Comparison of ENCODE assay signal across 16 cellular contexts in the genomic region with DNA sequence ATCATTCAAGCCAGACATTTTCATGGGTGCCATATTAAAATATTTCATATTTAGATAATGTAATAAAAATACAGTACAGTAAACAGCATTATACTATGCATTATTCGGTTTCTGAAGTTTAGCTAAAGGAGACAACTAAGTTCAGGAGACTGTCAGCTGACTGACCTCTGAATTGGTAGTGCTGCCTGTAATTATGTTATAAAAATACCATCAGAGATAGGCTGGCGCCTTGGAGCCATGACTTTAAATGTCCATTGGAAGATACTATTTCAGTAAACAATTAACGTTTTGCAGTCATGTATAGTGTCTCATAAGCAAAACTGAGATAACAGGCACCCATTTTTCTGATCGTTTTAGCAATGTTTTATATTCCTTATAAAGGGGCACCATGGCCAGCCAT. TPM values are rescaled to one million over a fixed set of nuclear protein-coding genes. Genes with fewer than 3 reads are reported as not detected.
DNase-seq lines count a peak whose midpoint lies in the region; ATAC-seq and TF ChIP-seq lines count a peak whose summit lies in the region.
"Had no signal": no experiment of that assay in that cellular context is flagged by ENCODE, and none has a peak within 500 bp of the region (broad histone marks: within the 10 kb centered on the region; RNA-seq: fewer than 3 reads in every experiment).

No MANE protein-coding gene starts in this region.

- H3K36me3 ChIP-seq in heart right ventricle = peaks cover 0 to 29% (median 9%) of the 10 kb centered on the region in 9 donors
- H3K36me3 ChIP-seq in right atrium auricular region = peaks cover 27% of the 10 kb centered on the region
- no peaks in the 10 kb centered on the region for H3K36me3 ChIP-seq in mucosa of descending colon (ENCODE audit: low read depth)
- peaks cover 3% of the 10 kb centered on the region for H3K36me3 ChIP-seq in effector memory CD4-positive, alpha-beta T cell (ENCODE audit: control insufficient read depth, insufficient read depth, low read length)
- H3K36me3 ChIP-seq: BE2C had no signal

- H3K27me3 ChIP-seq in heart right ventricle (no peaks in the 10 kb centered on the region), right atrium auricular region (no peaks in the 10 kb centered on the region)
- H3K27me3 ChIP-seq in effector memory CD4-positive, alpha-beta T cell (replicated peaks; ENCODE audit: control insufficient read depth, insufficient read depth, low read length, poor library complexity, severe bottlenecking) = no peaks in the 10 kb centered on the region
- H3K27me3 ChIP-seq: BE2C had no signal

- H3K4me1 ChIP-seq in heart right ventricle (peaks cover 0 to 38% (median 12%) of the 10 kb centered on the region in 9 donors), right atrium auricular region (peaks cover 0 to 22% of the 10 kb centered on the region in 2 donors), mucosa of descending colon (ENCODE audit: low read depth) (no peaks in the 10 kb centered on the region)
- H3K4me1 ChIP-seq in effector memory CD4-positive, alpha-beta T cell (ENCODE audit: control insufficient read depth, insufficient read depth, low read length, poor library complexity, severe bottlenecking) = peaks cover 6% of the 10 kb centered on the region
- H3K4me1 ChIP-seq: BE2C, Caco-2, HAP-1 had no signal

- TF ChIP-seq CTCF in heart right ventricle (IDR thresholded peaks at IDR 0.05) (no peak), right atrium auricular region (IDR thresholded peaks at IDR 0.05) (no peak), mucosa of descending colon (IDR thresholded peaks at IDR 0.05) (no peak)

- H3K4me3 ChIP-seq in heart right ventricle (no peak overlapping the region), right atrium auricular region (no peak overlapping the region), mucosa of descending colon (no peak overlapping the region)
- no peak overlapping the region for H3K4me3 ChIP-seq in effector memory CD4-positive, alpha-beta T cell (ENCODE audit: insufficient read depth, low read depth, low read length, poor library complexity, severe bottlenecking)
- H3K4me3 ChIP-seq: GM23248, HAP-1 had no signal

- intact Hi-C loops in heart right ventricle (cut with DNase I) = no loop called here
- intact Hi-C loops in cardiac septum (cut with DNase I) = no loop called here
- intact Hi-C loops in mucosa of descending colon (cut with DNase I, micrococcal nuclease) = no loop called here

- H3K27ac ChIP-seq in heart right ventricle (peak overlapping the region in 9 of 10 donors; percentile 39 to 78 (median 60)), right atrium auricular region (peak overlapping the region; percentile 51 to 76)
- no peak overlapping the region for H3K27ac ChIP-seq in effector memory CD4-positive, alpha-beta T cell (ENCODE audit: insufficient read depth, low read length, poor library complexity, severe bottlenecking)
- H3K27ac ChIP-seq: GM23248 had no signal

- H3K9me3 ChIP-seq in heart right ventricle (no peaks in the 10 kb centered on the region), right atrium auricular region (no peaks in the 10 kb centered on the region), mucosa of descending colon (no peaks in the 10 kb centered on the region)
- no peaks in the 10 kb centered on the region for H3K9me3 ChIP-seq in effector memory CD4-positive, alpha-beta T cell (ENCODE audit: control insufficient read depth, low read length)
- H3K9me3 ChIP-seq: BE2C, Caco-2, HAP-1 had no signal

- ATAC-seq in heart right ventricle (peak in 3 of 8 donors; percentile 36 to 47 (median 44)), mucosa of descending colon (peak; percentile 27)

- 41 to 43% methylated on average over 4 of the region's 4 CpGs for WGBS in heart right ventricle, 2 donors

- DNase-seq in heart right ventricle (no peak), cardiac septum (ENCODE audit: low spot score) (no peak), right atrium auricular region (ENCODE audit: low spot score) (no peak), mucosa of descending colon (peak in 1 of 3 donors; percentile 25), glomerular visceral epithelial cell (ENCODE audit: extremely low spot score) (no peak)
- DNase-seq in effector memory CD4-positive, alpha-beta T cell = no peak
- DNase-seq: ACHN; BE2C; C1 segment of cervical spinal cord; Caco-2; CD4-positive, CD25-positive, alpha-beta regulatory T cell; DMS153; DMS79; GDM1; GM23248 had no signal

RNA-seq across cellular contexts. Expression of a gene that starts 11.3 kb away (rescaled TPM):
- total RNA-seq in heart right ventricle (10 to 100 TPM in 9 of 10 donors, 1 to 10 TPM in 1; 9.1 to 23.1 (median 16.3) TPM), cardiac septum (21.3 TPM), right atrium auricular region (10 to 100 TPM; 17.7 to 18.6 TPM), mucosa of descending colon (10 to 100 TPM in 1 of 3 donors, 1 to 10 TPM in 2; 4.7 to 27.5 (median 7.8) TPM)
- polyA plus RNA-seq in heart right ventricle = 10 to 100 TPM in 1 of 2 donors, 1 to 10 TPM in 1; 5.6 to 10.4 TPM

RNA-seq across cellular contexts. Expression of a gene that starts 26.4 kb away (rescaled TPM):
- total RNA-seq in heart right ventricle = 100 to 1,000 TPM; 247 to 566 (median 322) TPM
- polyA plus RNA-seq in heart right ventricle = 100 to 1,000 TPM in 1 of 2 donors, 10 to 100 TPM in 1; 97.0 to 102 TPM
- 238 TPM for total RNA-seq in cardiac septum
- total RNA-seq in right atrium auricular region = 100 to 1,000 TPM; 204 to 255 TPM
- 10 to 100 TPM in 1 of 3 donors, 1 to 10 TPM in 2; 2.1 to 25.0 (median 4.9) TPM for total RNA-seq in mucosa of descending colon

RNA-seq across cellular contexts. Expression of a gene that starts 36.6 kb away (rescaled TPM):
- total RNA-seq in heart right ventricle (100 to 1,000 TPM; 174 to 245 (median 211) TPM), cardiac septum (213 TPM), right atrium auricular region (100 to 1,000 TPM; 109 to 128 TPM), mucosa of descending colon (100 to 1,000 TPM in 2 of 3 donors, 10 to 100 TPM in 1; 52.7 to 140 (median 103) TPM)
- 100 to 1,000 TPM in 1 of 2 donors, 10 to 100 TPM in 1; 31.8 to 107 TPM for polyA plus RNA-seq in heart right ventricle
